Comparison of ENCODE assay signal across 2 cellular contexts in genomic region chr11:69010361-69010891, GRCh38.
TF ChIP-seq lines count a peak whose summit lies in the region.

No MANE protein-coding gene starts in this region.

TF ChIP-seq in A549, 52 proteins besides CTCF, POLR2A, EP300 and RAD21:
- TF ChIP-seq USF2 (IDR thresholded peaks at IDR 0.05) (no peak), RARB (CRISPR knock-in tag; IDR thresholded peaks at IDR 0.05) (no peak), CEBPB (IDR thresholded peaks at IDR 0.05) (no peak), KDM1A (IDR thresholded peaks at IDR 0.05; ENCODE audit: low read depth) (no peak), TFCP2L1 (CRISPR knock-in tag; IDR thresholded peaks at IDR 0.05) (no peak), RFX5 (IDR thresholded peaks at IDR 0.05) (no peak), HEYL (CRISPR knock-in tag; IDR thresholded peaks at IDR 0.05) (no peak), HOXA7 (CRISPR knock-in tag; IDR thresholded peaks at IDR 0.05) (no peak), SMC3 (IDR thresholded peaks at IDR 0.05) (no peak), FOXS1 (CRISPR knock-in tag; IDR thresholded peaks at IDR 0.05) (no peak), NFE2L2 (conservative IDR thresholded peaks at IDR 0.05; ENCODE audit: low read length) (no peak), REST (IDR thresholded peaks at IDR 0.05) (no peak), BCL3 (IDR thresholded peaks at IDR 0.05) (no peak), RNF2 (IDR thresholded peaks at IDR 0.05; ENCODE audit: borderline replicate concordance, low read depth) (no peak), JUNB (IDR thresholded peaks at IDR 0.05) (no peak), CHD4 (IDR thresholded peaks at IDR 0.05; ENCODE audit: borderline replicate concordance) (no peak), JUN (IDR thresholded peaks at IDR 0.05) (no peak)
- TF ChIP-seq, protein P1, sequence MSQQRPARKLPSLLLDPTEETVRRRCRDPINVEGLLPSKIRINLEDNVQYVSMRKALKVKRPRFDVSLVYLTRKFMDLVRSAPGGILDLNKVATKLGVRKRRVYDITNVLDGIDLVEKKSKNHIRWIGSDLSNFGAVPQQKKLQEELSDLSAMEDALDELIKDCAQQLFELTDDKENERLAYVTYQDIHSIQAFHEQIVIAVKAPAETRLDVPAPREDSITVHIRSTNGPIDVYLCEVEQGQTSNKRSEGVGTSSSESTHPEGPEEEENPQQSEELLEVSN (IDR thresholded peaks at IDR 0.05; ENCODE audit: borderline replicate concordance, low read depth): no peak

TF ChIP-seq in H1, 55 proteins besides CTCF, POLR2A, EP300 and RAD21:
- TF ChIP-seq SIRT6 (IDR thresholded peaks at IDR 0.05; ENCODE audit: low read length) (no peak), SP2 (IDR thresholded peaks at IDR 0.05; ENCODE audit: low read length) (no peak), CREB1 (IDR thresholded peaks at IDR 0.05) (no peak), KDM1A (IDR thresholded peaks at IDR 0.05; ENCODE audit: borderline replicate concordance, low read length) (no peak), ZNF274 (IDR thresholded peaks at IDR 0.05; ENCODE audit: borderline replicate concordance, extremely low read depth, low read length) (no peak), SRF (IDR thresholded peaks at IDR 0.05; ENCODE audit: low read depth, low read length) (no peak), GTF2F1 (IDR thresholded peaks at IDR 0.05; ENCODE audit: borderline replicate concordance, low read depth, low read length) (no peak), YY1 (IDR thresholded peaks at IDR 0.05; ENCODE audit: low read depth, low read length) (no peak)
- TF ChIP-seq, protein P1 (IDR thresholded peaks at IDR 0.05): no peak
TF ChIP-seq in H1: peak in this region for 0.
